Comparison of ENCODE assay signal across 14 cellular contexts in genomic region chr6:44828780-44829179, GRCh38.
DNase-seq lines count a peak whose midpoint lies in the region; ATAC-seq lines count a peak whose summit lies in the region.
"Had no signal": no experiment of that assay in that cellular context is flagged by ENCODE, and none has a peak within 500 bp of the region (broad histone marks: within the 10 kb centered on the region; RNA-seq: fewer than 3 reads in every experiment).

No MANE protein-coding gene starts in this region.

- H3K36me3 Mint-ChIP-seq in activated naive CD4-positive, alpha-beta T cell treated with anti-CD3 and anti-CD28 coated beads, Interleukin-2, amount 50 U/mL, for 72 hours: peaks cover 6 to 9% of the 10 kb centered on the region in 2 donors
- H3K36me3 Mint-ChIP-seq in dendritic cell treated with granulocyte-macrophage colony-stimulating factor and Interleukin-4, amounts not matched to agents 40 ng/mL and 50 ng/mL, for 4 days (ENCODE audit: low read depth): no peaks in the 10 kb centered on the region

- no peak for DNase-seq in activated naive CD4-positive, alpha-beta T cell treated with anti-CD3 and anti-CD28 coated beads, Interleukin-2, amount 50 U/mL, for 72 hours (ENCODE audit: low spot score in 2 of 2)
- no peak for DNase-seq in activated naive CD4-positive, alpha-beta T cell treated with Interleukin-2 at 50 U/mL for 16 hours
- DNase-seq in NOMO-1 (lab: John Stamatoyannopoulos, UW; ENCODE audit: unreplicated experiment in 2 of 2) (peak; percentile 32 to 81), NCI-H2227 (lab: John Stamatoyannopoulos, UW; ENCODE audit: unreplicated experiment) (no peak), NCI-H146 (lab: John Stamatoyannopoulos, UW) (no peak), HT-29 (ENCODE audit: low spot score) (no peak)
- DNase-seq: amygdala; mesendoderm; NCI-H1930; right lobe of liver; stimulated activated CD4-positive, alpha-beta T cell treated with anti-CD3 and anti-CD28 coated beads, Interleukin-2, amount 100 ng/mL, for 24 hours; WERI-Rb-1 had no signal

- intact Hi-C loops in dendritic cell treated with granulocyte-macrophage colony-stimulating factor and Interleukin-4, amounts not matched to agents 40 ng/mL and 50 ng/mL, for 4 days (cut with micrococcal nuclease): no loop called here

- peak overlapping the region; percentile 3 to 12 for H3K27ac Mint-ChIP-seq in activated naive CD4-positive, alpha-beta T cell treated with anti-CD3 and anti-CD28 coated beads, Interleukin-2, amount 50 U/mL, for 72 hours
- peak overlapping the region; percentile 5 for H3K27ac Mint-ChIP-seq in dendritic cell treated with granulocyte-macrophage colony-stimulating factor and Interleukin-4, amounts not matched to agents 40 ng/mL and 50 ng/mL, for 4 days

- no peak for ATAC-seq in activated naive CD4-positive, alpha-beta T cell treated with anti-CD3 and anti-CD28 coated beads, Interleukin-2, amount 50 U/mL, for 72 hours
- ATAC-seq in activated CD4-positive, CD25-positive, alpha-beta regulatory T cell treated with anti-CD3 and anti-CD28 coated beads, Interleukin-2, amount 50 U/mL, for 24 hours: no peak

- no peaks in the 10 kb centered on the region for H3K27me3 Mint-ChIP-seq in dendritic cell treated with granulocyte-macrophage colony-stimulating factor and Interleukin-4, amounts not matched to agents 40 ng/mL and 50 ng/mL, for 4 days

- no peaks in the 10 kb centered on the region for H3K9me3 Mint-ChIP-seq in activated naive CD4-positive, alpha-beta T cell treated with anti-CD3 and anti-CD28 coated beads, Interleukin-2, amount 50 U/mL, for 72 hours
- H3K9me3 Mint-ChIP-seq in dendritic cell treated with granulocyte-macrophage colony-stimulating factor and Interleukin-4, amounts not matched to agents 40 ng/mL and 50 ng/mL, for 4 days: no peaks in the 10 kb centered on the region

- H3K4me3 Mint-ChIP-seq in dendritic cell treated with granulocyte-macrophage colony-stimulating factor and Interleukin-4, amounts not matched to agents 40 ng/mL and 50 ng/mL, for 4 days: no peak overlapping the region

- peaks cover 10% of the 10 kb centered on the region for H3K4me1 Mint-ChIP-seq in dendritic cell treated with granulocyte-macrophage colony-stimulating factor and Interleukin-4, amounts not matched to agents 40 ng/mL and 50 ng/mL, for 4 days (ENCODE audit: low read depth)

Comparison
In these comparisons a context has a peak if more than half of its experiments do, and no peak if none do; other contexts are left out.
1. DNase-seq: peak in NOMO-1 (2 of 2); none in activated naive CD4-positive, alpha-beta T cell treated with anti-CD3 and anti-CD28 coated beads, Interleukin-2, amount 50 U/mL, for 72 hours (0 of 2), activated naive CD4-positive, alpha-beta T cell treated with Interleukin-2 at 50 U/mL for 16 hours (single experiment), NCI-H2227 (single experiment), NCI-H146 (single experiment) and HT-29 (single experiment).